Comparison of ENCODE assay signal across 22 cellular contexts in genomic region chr19:12113121-12113520, GRCh38. TPM values are rescaled to one million over a fixed set of nuclear protein-coding genes. Genes with fewer than 3 reads are reported as not detected.
DNase-seq lines count a peak whose midpoint lies in the region; ATAC-seq lines count a peak whose summit lies in the region.
"Had no signal": no experiment of that assay in that cellular context is flagged by ENCODE, and none has a peak within 500 bp of the region (broad histone marks: within the 10 kb centered on the region; RNA-seq: fewer than 3 reads in every experiment).

No MANE protein-coding gene starts in this region.

- H3K9me3 Mint-ChIP-seq in activated naive CD8-positive, alpha-beta T cell (ENCODE audit: low read depth): peaks cover 15% of the 10 kb centered on the region
- H3K9me3 Mint-ChIP-seq in activated naive CD8-positive, alpha-beta T cell treated with anti-CD3 and anti-CD28 coated beads for 36 hours: peaks cover 13% of the 10 kb centered on the region
- H3K9me3 Mint-ChIP-seq in activated T-helper 17 cell treated with anti-CD3 and anti-CD28 coated beads, Interleukin-2, amount 50 U/mL, for 72 hours: no peaks in the 10 kb centered on the region

- H4K20me1 ChIP-seq in Karpas-422 (ENCODE audit: insufficient read depth, low read depth, low read length): no peaks in the 10 kb centered on the region

- no peak overlapping the region for H3K4me3 ChIP-seq in Karpas-422 (ENCODE audit: low read length)
- H3K4me3 ChIP-seq: GM23248, HAP-1 had no signal

- peaks cover 12% of the 10 kb centered on the region for H3K36me3 Mint-ChIP-seq in activated naive CD8-positive, alpha-beta T cell
- H3K36me3 Mint-ChIP-seq in activated naive CD8-positive, alpha-beta T cell treated with anti-CD3 and anti-CD28 coated beads for 36 hours: peaks cover 55% of the 10 kb centered on the region
- no peaks in the 10 kb centered on the region for H3K36me3 Mint-ChIP-seq in activated T-helper 17 cell treated with anti-CD3 and anti-CD28 coated beads, Interleukin-2, amount 50 U/mL, for 72 hours (ENCODE audit: low read depth)

- H3K4me1 ChIP-seq in Karpas-422 (ENCODE audit: low read length): no peaks in the 10 kb centered on the region
- H3K4me1 ChIP-seq: HAP-1 had no signal

- no peak for DNase-seq in activated naive CD8-positive, alpha-beta T cell treated with anti-CD3 and anti-CD28 coated beads for 36 hours
- DNase-seq in Karpas-422 (peak; percentile 29), ecto neural progenitor cell (ENCODE audit: low spot score) (no peak), MV-4-11 (lab: John Stamatoyannopoulos, UW) (no peak)
- DNase-seq in activated effector memory CD4-positive, alpha-beta T cell treated with Interleukin-2 at 50 U/mL for 16 hours: no peak
- DNase-seq: GDM1; GM23248; MM.1S; NCI-H1092 treated with DMSO at 0.1 percent for 48 hours; NCI-H1436 treated with DMSO at 0.1 percent for 48 hours; NCI-H1930; NCI-H345; NCI-H524; NCI-H774; NK-92 treated with Interleukin-12 subunit alpha and Interleukin-12 subunit beta, amount 100 ng/mL, for 24 hours; SW 1271 had no signal

- H3K4me3 Mint-ChIP-seq in activated naive CD8-positive, alpha-beta T cell: no peak overlapping the region
- no peak overlapping the region for H3K4me3 Mint-ChIP-seq in activated naive CD8-positive, alpha-beta T cell treated with anti-CD3 and anti-CD28 coated beads for 36 hours
- peak overlapping the region; percentile 45 for H3K4me3 Mint-ChIP-seq in activated T-helper 17 cell treated with anti-CD3 and anti-CD28 coated beads, Interleukin-2, amount 50 U/mL, for 72 hours
- H3K4me3 Mint-ChIP-seq: B cell, CD14-positive monocyte had no signal

- H3K9me3 ChIP-seq in Karpas-422 (ENCODE audit: low read length): peaks cover 33% of the 10 kb centered on the region

- H3K9me2 ChIP-seq in Karpas-422 (replicated peaks; ENCODE audit: insufficient read depth, low read length): no peaks in the 10 kb centered on the region

- peaks cover 4% of the 10 kb centered on the region for H3K4me1 Mint-ChIP-seq in activated naive CD8-positive, alpha-beta T cell (ENCODE audit: low read depth)
- peaks cover 15% of the 10 kb centered on the region for H3K4me1 Mint-ChIP-seq in activated naive CD8-positive, alpha-beta T cell treated with anti-CD3 and anti-CD28 coated beads for 36 hours
- peaks cover 4% of the 10 kb centered on the region for H3K4me1 Mint-ChIP-seq in activated T-helper 17 cell treated with anti-CD3 and anti-CD28 coated beads, Interleukin-2, amount 50 U/mL, for 72 hours
- H3K4me1 Mint-ChIP-seq: B cell, CD14-positive monocyte had no signal

- peak overlapping the region; percentile 31 for H3K27ac Mint-ChIP-seq in activated naive CD8-positive, alpha-beta T cell
- H3K27ac Mint-ChIP-seq in activated naive CD8-positive, alpha-beta T cell treated with anti-CD3 and anti-CD28 coated beads for 36 hours: no peak overlapping the region
- peak overlapping the region; percentile 23 for H3K27ac Mint-ChIP-seq in activated T-helper 17 cell treated with anti-CD3 and anti-CD28 coated beads, Interleukin-2, amount 50 U/mL, for 72 hours
- H3K27ac Mint-ChIP-seq: B cell, CD14-positive monocyte had no signal

- H3K4me2 ChIP-seq in Karpas-422 (ENCODE audit: low read depth, low read length, poor library complexity, severe bottlenecking): no peak overlapping the region

- no peak overlapping the region for H2AFZ ChIP-seq in Karpas-422 (ENCODE audit: low read length)
- H2AFZ ChIP-seq: GM23248 had no signal

- no peaks in the 10 kb centered on the region; the same call in 1 of the 2 replicates for H3K79me2 ChIP-seq in Karpas-422 (ENCODE audit: low read length)

- H3K9ac ChIP-seq in Karpas-422 (ENCODE audit: low read length): no peak overlapping the region
- H3K9ac ChIP-seq: GM23248 had no signal

- H3K36me3 ChIP-seq in Karpas-422 (ENCODE audit: insufficient read depth, low read length): peaks cover 47% of the 10 kb centered on the region
- H3K36me3 ChIP-seq: HAP-1 had no signal

- no peaks in the 10 kb centered on the region for H3K27me3 Mint-ChIP-seq in activated naive CD8-positive, alpha-beta T cell
- no peaks in the 10 kb centered on the region for H3K27me3 Mint-ChIP-seq in activated naive CD8-positive, alpha-beta T cell treated with anti-CD3 and anti-CD28 coated beads for 36 hours
- no peaks in the 10 kb centered on the region for H3K27me3 Mint-ChIP-seq in activated T-helper 17 cell treated with anti-CD3 and anti-CD28 coated beads, Interleukin-2, amount 50 U/mL, for 72 hours
- H3K27me3 Mint-ChIP-seq: B cell had no signal

- no peak for ATAC-seq in activated T-helper 17 cell treated with anti-CD3 and anti-CD28 coated beads, Interleukin-2, amount 50 U/mL, for 72 hours (replicated peaks)
- ATAC-seq: Right ventricle myocardium inferior had no signal

- H3K27me3 ChIP-seq in Karpas-422 (ENCODE audit: low read length): no peaks in the 10 kb centered on the region

- no peak overlapping the region for H3K27ac ChIP-seq in Karpas-422 (ENCODE audit: low read length)
- H3K27ac ChIP-seq: GM23248 had no signal

RNA-seq across cellular contexts. Expression of gene ZNF20, which starts 27.0 kb away (rescaled TPM):
- total RNA-seq in activated naive CD8-positive, alpha-beta T cell treated with anti-CD3 and anti-CD28 coated beads for 36 hours: 1 to 10 TPM in 1 of 2 experiments, under 1 TPM in 1; 0.74 to 2.6 TPM
- total RNA-seq in Karpas-422 (2014; rRNA removed; shearing (Covaris generic); ENCODE audit: low replicate concordance): 6.2 and 10.0 TPM in 2 replicates
- 1 to 10 TPM; 1.7 to 3.5 TPM for total RNA-seq in activated T-helper 17 cell treated with anti-CD3 and anti-CD28 coated beads, Interleukin-2, amount 50 U/mL, for 72 hours

RNA-seq across cellular contexts. Expression of gene ZNF625, which starts 43.4 kb away (rescaled TPM):
- total RNA-seq in activated naive CD8-positive, alpha-beta T cell treated with anti-CD3 and anti-CD28 coated beads for 36 hours: 1 to 10 TPM; 3.9 to 4.0 TPM
- total RNA-seq in Karpas-422 (2014; rRNA removed; shearing (Covaris generic); ENCODE audit: low replicate concordance): 3.9 and 9.7 TPM in 2 replicates
- total RNA-seq in activated T-helper 17 cell treated with anti-CD3 and anti-CD28 coated beads, Interleukin-2, amount 50 U/mL, for 72 hours: 1 to 10 TPM; 2.0 to 2.2 TPM

RNA-seq across cellular contexts. Expression of gene ZNF844, which starts 48.6 kb away (rescaled TPM):
- total RNA-seq in activated naive CD8-positive, alpha-beta T cell treated with anti-CD3 and anti-CD28 coated beads for 36 hours: 1 to 10 TPM; 4.0 to 4.8 TPM
- 7.0 and 11.7 TPM in 2 replicates for total RNA-seq in Karpas-422 (2014; rRNA removed; shearing (Covaris generic); ENCODE audit: low replicate concordance)
- 1 to 10 TPM; 1.8 to 3.1 TPM for total RNA-seq in activated T-helper 17 cell treated with anti-CD3 and anti-CD28 coated beads, Interleukin-2, amount 50 U/mL, for 72 hours

RNA-seq across cellular contexts. Expression of gene ZNF136, which starts 49.8 kb away (rescaled TPM):
- 10 to 100 TPM; 11.6 to 12.9 TPM for total RNA-seq in activated naive CD8-positive, alpha-beta T cell treated with anti-CD3 and anti-CD28 coated beads for 36 hours
- 10.1 and 11.1 TPM in 2 replicates for total RNA-seq in Karpas-422 (2014; rRNA removed; shearing (Covaris generic); ENCODE audit: low replicate concordance)
- total RNA-seq in activated T-helper 17 cell treated with anti-CD3 and anti-CD28 coated beads, Interleukin-2, amount 50 U/mL, for 72 hours: 10 to 100 TPM; 11.0 to 23.1 TPM
